8 cellular contexts compared by ENCODE assay signal in the genomic region with DNA sequence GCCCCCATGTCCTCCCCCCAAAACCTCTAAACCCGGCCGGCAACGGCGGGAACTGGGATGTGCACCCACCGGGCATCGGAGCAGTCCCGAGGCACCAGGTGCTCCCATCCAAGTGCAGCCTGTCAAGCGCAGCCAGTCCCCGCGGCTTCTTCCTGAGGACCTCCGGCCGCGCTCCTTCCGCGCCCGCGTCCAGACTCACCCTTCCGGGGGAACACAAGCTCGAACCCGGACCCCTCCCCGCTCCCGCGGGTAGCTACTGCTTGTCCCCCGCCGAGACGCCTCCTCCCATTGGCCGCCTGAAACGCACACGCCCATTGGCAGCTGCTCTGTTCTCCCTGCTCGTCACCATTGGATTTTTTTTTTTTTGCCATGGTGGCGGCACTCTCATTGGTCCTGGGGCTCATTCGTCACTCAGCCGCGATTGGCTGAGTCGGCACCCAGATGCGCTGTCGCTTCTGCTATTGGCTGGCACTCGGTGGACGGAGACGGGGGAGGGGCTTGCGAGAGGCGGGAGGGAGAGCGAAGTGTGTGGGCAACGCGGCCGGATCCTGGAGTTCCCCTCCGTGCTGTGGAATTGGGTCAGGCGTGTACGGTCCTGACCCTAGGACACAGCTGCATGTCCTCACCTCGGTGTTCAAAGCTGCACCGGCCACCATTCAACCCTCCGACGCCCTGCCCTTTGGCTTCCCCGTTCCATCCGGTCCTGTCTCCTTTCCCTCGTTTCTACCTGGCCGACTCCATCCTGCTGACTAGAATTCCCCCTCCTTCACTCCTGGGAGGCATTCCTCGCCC. TPM values are rescaled to one million over a fixed set of nuclear protein-coding genes. Genes with fewer than 3 reads are reported as not detected.
DNase-seq lines count a peak whose midpoint lies in the region; ATAC-seq and TF ChIP-seq lines count a peak whose summit lies in the region.

Gene TYK2, minus strand, starts transcription at position 262 of the 792 bp plus-strand sequence. CDS start 2,166 bp downstream, outside the sequence.

- H3K4me1 ChIP-seq in suprapubic skin = peaks cover 18% of the 10 kb centered on the region

- WGBS in suprapubic skin = 0% methylated on average over 19 of the region's 58 CpGs

- no peak for TF ChIP-seq EP300 in suprapubic skin (IDR thresholded peaks at IDR 0.05)

- peaks cover 5% of the 10 kb centered on the region for H3K36me3 Mint-ChIP-seq in activated naive CD4-positive, alpha-beta T cell treated with anti-CD3 and anti-CD28 coated beads, Interleukin-2, amount 50 U/mL, for 24 hours

- peak within 1 kb of the TSS; percentile 73 for H3K27ac ChIP-seq in suprapubic skin

- TF ChIP-seq POLR2A in suprapubic skin (IDR thresholded peaks at IDR 0.05) = peak; percentile 26 to 47

- H3K27ac Mint-ChIP-seq in activated naive CD4-positive, alpha-beta T cell treated with anti-CD3 and anti-CD28 coated beads, Interleukin-2, amount 50 U/mL, for 24 hours = peak within 1 kb of the TSS; percentile 90

- H3K27me3 ChIP-seq in GM06990 (replicated peaks; ENCODE audit: control insufficient read depth, insufficient read depth, low read length) = no peaks in the 10 kb centered on the region
- H3K27me3 ChIP-seq in suprapubic skin = no peaks in the 10 kb centered on the region

- no peaks in the 10 kb centered on the region for H3K9me3 ChIP-seq in suprapubic skin

- H3K4me3 ChIP-seq in GM06990 (replicated peaks; ENCODE audit: low read depth, low read length) (peak within 1 kb of the TSS; percentile 98), suprapubic skin (peak within 1 kb of the TSS; percentile 84)

- H3K36me3 ChIP-seq in GM06990 (ENCODE audit: control insufficient read depth, insufficient read depth, low read length) = peaks cover 10% of the 10 kb centered on the region
- peaks cover 21% of the 10 kb centered on the region for H3K36me3 ChIP-seq in suprapubic skin

- H3K4me3 Mint-ChIP-seq in activated naive CD4-positive, alpha-beta T cell treated with anti-CD3 and anti-CD28 coated beads, Interleukin-2, amount 50 U/mL, for 24 hours = peak within 1 kb of the TSS; percentile 92

- H3K9me3 Mint-ChIP-seq in activated naive CD4-positive, alpha-beta T cell treated with anti-CD3 and anti-CD28 coated beads, Interleukin-2, amount 50 U/mL, for 24 hours = no peaks in the 10 kb centered on the region

- TF ChIP-seq CTCF in GM06990 (IDR thresholded peaks at IDR 0.05; ENCODE audit: insufficient read depth, low read length, poor library complexity, severe bottlenecking) (no peak), suprapubic skin (IDR thresholded peaks at IDR 0.05) (no peak)

- peaks cover 28% of the 10 kb centered on the region for H3K4me1 Mint-ChIP-seq in activated naive CD4-positive, alpha-beta T cell treated with anti-CD3 and anti-CD28 coated beads, Interleukin-2, amount 50 U/mL, for 24 hours

- DNase-seq in GM06990 (ENCODE audit: extremely low read depth, insufficient read length) = peak; percentile 99
- peak; percentile 99 for DNase-seq in NCI-H1092 (lab: John Stamatoyannopoulos, UW)
- peak; percentile 100 for DNase-seq in germinal center (ENCODE audit: low spot score)
- DNase-seq in nucleus accumbens (lab: John Stamatoyannopoulos, UW) = peak; percentile 75 to 100 (median 97)
- DNase-seq in suprapubic skin (ENCODE audit: low spot score in 2 of 2) = peak; percentile 97 to 99

- H3K27me3 Mint-ChIP-seq in activated naive CD4-positive, alpha-beta T cell treated with anti-CD3 and anti-CD28 coated beads, Interleukin-2, amount 50 U/mL, for 24 hours = no peaks in the 10 kb centered on the region

- ATAC-seq in HG02588 (IDR thresholded peaks at IDR 0.05; ENCODE audit: unreplicated experiment) (peak; percentile 89), SK-N-SH treated with all-trans-retinoic acid at 6 μM for 48 hours (peak; percentile 98)

TF ChIP-seq in SK-N-SH treated with all-trans-retinoic acid at 6 μM for 48 hours, 23 proteins besides CTCF, POLR2A, EP300 and RAD21:
- TF ChIP-seq ZFP3 (CRISPR knock-in tag; IDR thresholded peaks at IDR 0.05) = no peak
- TF ChIP-seq PATZ1 (CRISPR knock-in tag; IDR thresholded peaks at IDR 0.05; ENCODE audit: borderline replicate concordance) = 0 out of 2 replicates have a peak, but pooled peaks have one; percentile 15

RNA-seq across cellular contexts. Expression of gene TYK2, which starts in this region (rescaled TPM):
- 100 to 1,000 TPM in 2 of 4 donors, 10 to 100 TPM in 2; 80.4 to 200 (median 124) TPM for total RNA-seq in suprapubic skin

Comparison
In these comparisons a context has a peak if more than half of its experiments do, and no peak if none do; other contexts are left out.
1. Peak in every context shown above with its lines: DNase-seq, ATAC-seq, H3K4me3 ChIP-seq and H3K27ac ChIP-seq.